14 cellular contexts compared by ENCODE assay signal in genomic region chr2:129915303-129915840, GRCh38.
DNase-seq lines count a peak whose midpoint lies in the region; ATAC-seq and TF ChIP-seq lines count a peak whose summit lies in the region.
"Had no signal": no experiment of that assay in that cellular context is flagged by ENCODE, and none has a peak within 500 bp of the region (broad histone marks: within the 10 kb centered on the region; RNA-seq: fewer than 3 reads in every experiment).

No MANE protein-coding gene starts in this region.

- H3K27me3 Mint-ChIP-seq in glutamatergic neuron (ENCODE audit: unreplicated experiment) = peaks cover 4% of the 10 kb centered on the region

- peaks cover 18% of the 10 kb centered on the region for H3K9me3 Mint-ChIP-seq in glutamatergic neuron (ENCODE audit: unreplicated experiment)

- no peak overlapping the region for H3K27ac ChIP-seq in Panc1 (ENCODE audit: low read length)
- H3K27ac ChIP-seq in vagina = no peak overlapping the region
- H3K27ac ChIP-seq: SJSA1 had no signal

- H3K4me3 ChIP-seq in Panc1 (ENCODE audit: low read depth in 2 of 2, low read length in 2 of 2) (no peak overlapping the region), vagina (no peak overlapping the region)
- H3K4me3 ChIP-seq: SJSA1 had no signal

- CTCF ChIA-PET in Panc1 (lab: Charles Lee) = no interaction called here

- peaks cover 30% of the 10 kb centered on the region for H3K36me3 Mint-ChIP-seq in glutamatergic neuron (ENCODE audit: unreplicated experiment)
- H3K36me3 Mint-ChIP-seq: CD4-positive, CD25-positive, alpha-beta regulatory T cell had no signal

- peak overlapping the region; percentile 62 for H3K27ac Mint-ChIP-seq in glutamatergic neuron (ENCODE audit: unreplicated experiment)
- H3K27ac Mint-ChIP-seq: CD4-positive, CD25-positive, alpha-beta regulatory T cell had no signal

- DNase-seq in Right ventricle myocardium superior = no peak
- DNase-seq in Right ventricle myocardium inferior (ENCODE audit: missing footprints) = no peak
- DNase-seq in Panc1 (ENCODE audit: low read depth, low spot score) = no peak
- no peak for DNase-seq in glutamatergic neuron
- DNase-seq in vagina (ENCODE audit: extremely low spot score in 2 of 2) = peak; percentile 16 to 72
- no peak for DNase-seq in NCI-H1436 treated with DMSO at 0.1 percent for 48 hours (lab: John Stamatoyannopoulos, UW)
- no peak for DNase-seq in SW 1271 (lab: John Stamatoyannopoulos, UW)
- DNase-seq: ACHN; Calu3; CD4-positive, CD25-positive, alpha-beta regulatory T cell; KBM-7; NCI-H1092; NCI-H510A had no signal

- peaks cover 6% of the 10 kb centered on the region for H3K4me1 Mint-ChIP-seq in glutamatergic neuron (ENCODE audit: low read depth, unreplicated experiment)
- H3K4me1 Mint-ChIP-seq: CD4-positive, CD25-positive, alpha-beta regulatory T cell had no signal

- no peak for TF ChIP-seq POLR2A in vagina (IDR thresholded peaks at IDR 0.05)

- TF ChIP-seq CTCF in Panc1 (IDR thresholded peaks at IDR 0.05) = no peak
- no peak for TF ChIP-seq CTCF in glutamatergic neuron (IDR thresholded peaks at IDR 0.05; ENCODE audit: partially characterized antibody, unreplicated experiment)
- TF ChIP-seq CTCF in vagina (IDR thresholded peaks at IDR 0.05) = no peak

- H3K4me1 ChIP-seq in Panc1 (ENCODE audit: control insufficient read depth, insufficient read depth, low read length) (no peaks in the 10 kb centered on the region), vagina (no peaks in the 10 kb centered on the region)
- H3K4me1 ChIP-seq: SJSA1 had no signal

- H3K36me3 ChIP-seq in Panc1 (ENCODE audit: control insufficient read depth, insufficient read depth, low read length) (no peaks in the 10 kb centered on the region), vagina (no peaks in the 10 kb centered on the region)
- H3K36me3 ChIP-seq: SJSA1 had no signal

- ATAC-seq in Right ventricle myocardium superior (ENCODE audit: poor library complexity) (peak; percentile 10), Right ventricle myocardium inferior (no peak), Panc1 (peak; percentile 44; the same call in 1 of the 2 replicates)

- POLR2A ChIA-PET in Panc1 (lab: Charles Lee) = no interaction called here

- H3K9me3 ChIP-seq in Panc1 (ENCODE audit: control insufficient read depth, insufficient read depth, low read depth, low read length) (peaks cover 14% of the 10 kb centered on the region; the same call in 1 of the 2 replicates), vagina (peaks cover 15% of the 10 kb centered on the region)

- BruUV-seq in Panc1 (replicated peaks; lab: Mats Ljungman, UMichigan) = no TSS peak

- in situ Hi-C loops in Panc1 (cut with HindIII; ENCODE audit: low pct_unique_long_range_greater_than_20kb, low sequenced_read_pairs) = no loop called here

- intact Hi-C loops in Right ventricle myocardium superior (cut with DNase I) (no loop called here), Right ventricle myocardium inferior (cut with DNase I) (no loop called here), Panc1 (cut with micrococcal nuclease; ENCODE audit: unreplicated experiment) (no loop called here), vagina (cut with DNase I) (no loop called here)

- H3K4me3 Mint-ChIP-seq in glutamatergic neuron (ENCODE audit: unreplicated experiment) = no peak overlapping the region
- H3K4me3 Mint-ChIP-seq: CD4-positive, CD25-positive, alpha-beta regulatory T cell had no signal

- H3K27me3 ChIP-seq in Panc1 (ENCODE audit: control insufficient read depth, insufficient read depth, low read length) (no peaks in the 10 kb centered on the region), vagina (no peaks in the 10 kb centered on the region)
- H3K27me3 ChIP-seq: SJSA1 had no signal

Comparison
In these comparisons a context has a peak if more than half of its experiments do, and no peak if none do; other contexts are left out.
1. DNase-seq: peak in vagina (2 of 2); none in Right ventricle myocardium superior (single experiment), Right ventricle myocardium inferior (single experiment), Panc1 (single experiment), glutamatergic neuron (single experiment), NCI-H1436 treated with DMSO at 0.1 percent for 48 hours (single experiment) and SW 1271 (0 of 2).